ENCODE assay signal across 8 cellular contexts in the genomic region with DNA sequence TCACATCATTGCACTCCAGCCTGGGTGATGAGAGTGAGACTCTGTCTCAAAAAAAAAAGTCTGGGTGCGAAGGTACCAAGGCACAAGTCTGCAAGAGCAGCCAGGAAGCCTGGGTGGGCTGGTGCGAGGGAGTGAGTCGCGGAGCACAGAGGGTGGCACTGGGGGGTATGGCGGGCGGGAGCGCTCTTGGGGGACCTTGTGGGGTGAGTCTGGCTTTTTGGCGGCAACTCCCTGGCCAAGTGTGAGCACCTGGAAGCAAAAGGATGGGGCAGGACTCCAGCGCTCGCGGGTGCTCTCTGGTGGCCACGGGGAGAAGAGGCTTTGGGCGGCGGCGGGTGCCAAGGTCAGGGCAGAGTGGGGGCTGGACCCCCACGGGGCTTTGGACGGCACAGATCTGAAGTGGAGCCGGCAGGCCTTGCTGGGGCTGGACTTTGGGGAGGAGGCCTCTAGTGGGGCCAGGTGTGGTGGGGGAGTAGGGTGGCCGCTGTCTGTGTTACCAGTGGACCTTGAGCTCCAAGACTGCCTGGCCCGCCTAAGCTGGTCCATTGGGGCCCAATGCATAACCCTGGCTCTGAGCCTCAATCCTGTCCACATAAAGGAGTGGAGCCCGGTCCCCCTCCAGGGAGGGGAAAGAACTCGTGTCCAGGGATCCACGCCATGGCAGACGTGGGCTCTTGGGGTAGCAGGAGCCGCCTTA. TPM values are rescaled to one million over a fixed set of nuclear protein-coding genes. Genes with fewer than 3 reads are reported as not detected.
DNase-seq lines count a peak whose midpoint lies in the region; ATAC-seq and TF ChIP-seq lines count a peak whose summit lies in the region.

No MANE protein-coding gene starts in this region.

- H3K27ac Mint-ChIP-seq in activated CD4-positive, alpha-beta T cell treated with anti-CD3 and anti-CD28 coated beads, Interleukin-2, amount 10 ng/mL, durations not matched to agents 7 days and 5 days = peak overlapping the region; percentile 91
- peak overlapping the region in 1 of 3 experiments; percentile 27 for H3K27ac Mint-ChIP-seq in nephron

- no peaks in the 10 kb centered on the region for H3K9me3 Mint-ChIP-seq in activated CD4-positive, alpha-beta T cell treated with anti-CD3 and anti-CD28 coated beads, Interleukin-2, amount 10 ng/mL, durations not matched to agents 7 days and 5 days
- no peaks in the 10 kb centered on the region for H3K9me3 Mint-ChIP-seq in nephron

- H3K4me3 Mint-ChIP-seq in activated CD4-positive, alpha-beta T cell treated with anti-CD3 and anti-CD28 coated beads, Interleukin-2, amount 10 ng/mL, durations not matched to agents 7 days and 5 days = peak overlapping the region; percentile 68
- H3K4me3 Mint-ChIP-seq in nephron = peak overlapping the region in 1 of 3 experiments; percentile 17

- peaks cover 53% of the 10 kb centered on the region for H3K36me3 Mint-ChIP-seq in activated CD4-positive, alpha-beta T cell treated with anti-CD3 and anti-CD28 coated beads, Interleukin-2, amount 10 ng/mL, durations not matched to agents 7 days and 5 days (ENCODE audit: low read depth)
- H3K36me3 Mint-ChIP-seq in nephron (ENCODE audit: low read depth) = peaks cover 27% of the 10 kb centered on the region

- CTCF ChIA-PET in activated CD4-positive, alpha-beta T cell treated with anti-CD3 and anti-CD28 coated beads, Interleukin-2, amount 10 ng/mL, durations not matched to agents 7 days and 5 days (lab: Charles Lee) = interaction anchor here (0.6 to 3.4 kb wide), 9 partner anchors 9 to 182 kb away, joined by 3 to 12 read pairs (median 5); partner anchors contain the start of gene ANGPTL6

- POLR2A ChIA-PET in activated CD4-positive, alpha-beta T cell treated with anti-CD3 and anti-CD28 coated beads, Interleukin-2, amount 10 ng/mL, durations not matched to agents 7 days and 5 days (lab: Charles Lee) = interaction anchor here (0.5 kb wide), 1 partner anchor 17 kb away, joined by 3 read pairs; no protein-coding TSS in a partner anchor

- H3K4me1 Mint-ChIP-seq in activated CD4-positive, alpha-beta T cell treated with anti-CD3 and anti-CD28 coated beads, Interleukin-2, amount 10 ng/mL, durations not matched to agents 7 days and 5 days = peaks cover 50% of the 10 kb centered on the region
- H3K4me1 Mint-ChIP-seq in nephron = no peaks in the 10 kb centered on the region

- TF ChIP-seq CTCF in GM10266 (IDR thresholded peaks at IDR 0.05; ENCODE audit: control insufficient read depth, insufficient read depth, low read depth, missing control alignments) = peak; percentile 83
- TF ChIP-seq CTCF in nephron (IDR thresholded peaks at IDR 0.05; ENCODE audit: unreplicated experiment in 3 of 3) = peak; percentile 40 to 56 (median 50)

- DNase-seq in GM10266 (ENCODE audit: extremely low spot score) (peak; percentile 73), NAMALWA (ENCODE audit: low spot score) (peak; percentile 84), ecto neural progenitor cell (ENCODE audit: low spot score) (peak; percentile 71), NCI-H2107 treated with DMSO at 0.1 percent for 48 hours (lab: John Stamatoyannopoulos, UW; ENCODE audit: unreplicated experiment) (no peak)
- DNase-seq in activated CD4-positive, alpha-beta T cell treated with anti-CD3 and anti-CD28 coated beads, Interleukin-2, amount 10 ng/mL, durations not matched to agents 7 days and 5 days = peak; percentile 62

- no peak for ATAC-seq in HG03108 (IDR thresholded peaks at IDR 0.05; ENCODE audit: unreplicated experiment)
- ATAC-seq in HG03520 (IDR thresholded peaks at IDR 0.05; ENCODE audit: unreplicated experiment) = no peak

- H3K27me3 Mint-ChIP-seq in activated CD4-positive, alpha-beta T cell treated with anti-CD3 and anti-CD28 coated beads, Interleukin-2, amount 10 ng/mL, durations not matched to agents 7 days and 5 days = no peaks in the 10 kb centered on the region
- H3K27me3 Mint-ChIP-seq in nephron (ENCODE audit: low read depth) = no peaks in the 10 kb centered on the region

RNA-seq across cellular contexts. Expression of gene P2RY11, which starts 1.6 kb away (rescaled TPM):
- total RNA-seq in activated CD4-positive, alpha-beta T cell treated with anti-CD3 and anti-CD28 coated beads, Interleukin-2, amount 10 ng/mL, durations not matched to agents 7 days and 5 days = 10 to 100 TPM; 39.1 to 43.1 TPM

RNA-seq across cellular contexts. Expression of gene EIF3G, which starts 6.7 kb away (rescaled TPM):
- total RNA-seq in activated CD4-positive, alpha-beta T cell treated with anti-CD3 and anti-CD28 coated beads, Interleukin-2, amount 10 ng/mL, durations not matched to agents 7 days and 5 days = 100 to 1,000 TPM; 228 to 230 TPM

RNA-seq across cellular contexts. Expression of gene PPAN, which starts 6.9 kb away (rescaled TPM):
- total RNA-seq in activated CD4-positive, alpha-beta T cell treated with anti-CD3 and anti-CD28 coated beads, Interleukin-2, amount 10 ng/mL, durations not matched to agents 7 days and 5 days = 10 to 100 TPM; 77.8 to 77.9 TPM

RNA-seq across cellular contexts. Expression of gene ANGPTL6, which starts 10.6 kb away (rescaled TPM):
- 1 to 10 TPM in 1 of 2 experiments, under 1 TPM in 1; 0.99 to 1.3 TPM for total RNA-seq in activated CD4-positive, alpha-beta T cell treated with anti-CD3 and anti-CD28 coated beads, Interleukin-2, amount 10 ng/mL, durations not matched to agents 7 days and 5 days

RNA-seq across cellular contexts. Expression of gene SHFL, which starts 26.9 kb away (rescaled TPM):
- 100 to 1,000 TPM; 100 to 108 TPM for total RNA-seq in activated CD4-positive, alpha-beta T cell treated with anti-CD3 and anti-CD28 coated beads, Interleukin-2, amount 10 ng/mL, durations not matched to agents 7 days and 5 days
